6 cellular contexts compared by ENCODE assay signal in genomic region chr12:57765698-57766463, GRCh38. TPM values are rescaled to one million over a fixed set of nuclear protein-coding genes. Genes with fewer than 3 reads are reported as not detected.
DNase-seq lines count a peak whose midpoint lies in the region; ATAC-seq and TF ChIP-seq lines count a peak whose summit lies in the region.

No MANE protein-coding gene starts in this region.

- DNase-seq in activated naive CD4-positive, alpha-beta T cell treated with anti-CD3 and anti-CD28 coated beads, Interleukin-2, amount 10 ng/mL, durations not matched to agents 7 days and 5 days, result peak; percentile 21
- no peak for DNase-seq in activated naive CD4-positive, alpha-beta T cell treated with anti-CD3 and anti-CD28 coated beads, Interleukin-2, amount 50 U/mL, for 16 hours
- no peak for DNase-seq in cardiac muscle cell (ENCODE audit: low read depth in 1 of 2, low spot score in 1 of 2)

- H3K4me1 ChIP-seq in cardiac muscle cell (ENCODE audit: low read depth), result no peaks in the 10 kb centered on the region
- H3K4me1 ChIP-seq in urinary bladder (ENCODE audit: insufficient read depth), result no peaks in the 10 kb centered on the region

- H3K27me3 Mint-ChIP-seq in activated naive CD4-positive, alpha-beta T cell treated with anti-CD3 and anti-CD28 coated beads, Interleukin-2, amount 10 ng/mL, durations not matched to agents 7 days and 5 days, result peaks cover 48% of the 10 kb centered on the region

- peak overlapping the region; percentile 9 for H3K4me3 ChIP-seq in cardiac muscle cell
- peak overlapping the region; percentile 15 for H3K4me3 ChIP-seq in urinary bladder (ENCODE audit: low read depth, low read length)

- H3K27ac Mint-ChIP-seq in activated naive CD4-positive, alpha-beta T cell treated with anti-CD3 and anti-CD28 coated beads, Interleukin-2, amount 10 ng/mL, durations not matched to agents 7 days and 5 days, result no peak overlapping the region

- no peaks in the 10 kb centered on the region for H3K9me3 Mint-ChIP-seq in activated naive CD4-positive, alpha-beta T cell treated with anti-CD3 and anti-CD28 coated beads, Interleukin-2, amount 10 ng/mL, durations not matched to agents 7 days and 5 days

- 2% methylated on average over 40 of the region's 40 CpGs for WGBS in urinary bladder

- H3K4me3 Mint-ChIP-seq in activated naive CD4-positive, alpha-beta T cell treated with anti-CD3 and anti-CD28 coated beads, Interleukin-2, amount 10 ng/mL, durations not matched to agents 7 days and 5 days, result peak overlapping the region; percentile 75

- CTCF ChIA-PET in activated naive CD4-positive, alpha-beta T cell treated with anti-CD3 and anti-CD28 coated beads, Interleukin-2, amount 10 ng/mL, durations not matched to agents 7 days and 5 days (lab: Charles Lee), result interaction anchor here (0.8 to 2.5 kb wide), 12 partner anchors 9 to 140 kb away, joined by 3 to 19 read pairs (median 4); partner anchors contain the start of genes CDK4 and TSPAN31

- H3K36me3 ChIP-seq in cardiac muscle cell (no peaks in the 10 kb centered on the region), urinary bladder (ENCODE audit: insufficient read depth) (no peaks in the 10 kb centered on the region)

- peaks cover 12% of the 10 kb centered on the region for H3K36me3 Mint-ChIP-seq in activated naive CD4-positive, alpha-beta T cell treated with anti-CD3 and anti-CD28 coated beads, Interleukin-2, amount 10 ng/mL, durations not matched to agents 7 days and 5 days

- no peak overlapping the region for H3K27ac ChIP-seq in cardiac muscle cell
- no peak overlapping the region for H3K27ac ChIP-seq in urinary bladder (ENCODE audit: low read depth)

- H3K4me1 Mint-ChIP-seq in activated naive CD4-positive, alpha-beta T cell treated with anti-CD3 and anti-CD28 coated beads, Interleukin-2, amount 10 ng/mL, durations not matched to agents 7 days and 5 days, result peaks cover 42% of the 10 kb centered on the region

- peaks cover 67% of the 10 kb centered on the region for H3K27me3 ChIP-seq in cardiac muscle cell

- no peak for TF ChIP-seq CTCF in cardiac muscle cell (IDR thresholded peaks at IDR 0.05; ENCODE audit: low read depth, low read length)

- H3K9me3 ChIP-seq in cardiac muscle cell (ENCODE audit: low read depth), result no peaks in the 10 kb centered on the region

- ATAC-seq in GM21786 (IDR thresholded peaks at IDR 0.05; ENCODE audit: unreplicated experiment) (no peak), HG02678 (IDR thresholded peaks at IDR 0.05; ENCODE audit: unreplicated experiment) (no peak)

RNA-seq across cellular contexts. Expression of gene CYP27B1, which starts 1.0 kb away (rescaled TPM):
- total RNA-seq in cardiac muscle cell, result 0.07 and 1.3 TPM in 2 replicates
- 0.33 TPM in 1 of 2 replicates, not detected in the other for polyA plus RNA-seq in cardiac muscle cell
- 0.16 TPM for total RNA-seq in urinary bladder
- 0.57 TPM for polyA plus RNA-seq in urinary bladder

RNA-seq across cellular contexts. Expression of gene METTL1, which starts 6.0 kb away (rescaled TPM):
- 8.1 and 11.9 TPM in 2 replicates for total RNA-seq in cardiac muscle cell
- polyA plus RNA-seq in cardiac muscle cell, result 20.0 and 21.6 TPM in 2 replicates
- 4.9 TPM for total RNA-seq in urinary bladder
- 16.1 TPM for polyA plus RNA-seq in urinary bladder

RNA-seq across cellular contexts. Expression of gene EEF1AKMT3, which starts 6.5 kb away (rescaled TPM):
- total RNA-seq in cardiac muscle cell (2.2 and 4.8 TPM in 2 replicates), urinary bladder (11.9 TPM)
- polyA plus RNA-seq in cardiac muscle cell (3.7 and 3.9 TPM in 2 replicates), urinary bladder (9.7 TPM)

RNA-seq across cellular contexts. Expression of gene MARCHF9, which starts 11.0 kb away (rescaled TPM):
- total RNA-seq in cardiac muscle cell (21.9 and 23.3 TPM in 2 replicates), urinary bladder (4.0 TPM)
- polyA plus RNA-seq in cardiac muscle cell (9.0 and 11.7 TPM in 2 replicates), urinary bladder (12.2 TPM)

RNA-seq across cellular contexts. Expression of gene CDK4, which starts 13.8 kb away (rescaled TPM):
- total RNA-seq in cardiac muscle cell, result 75.8 and 137 TPM in 2 replicates
- polyA plus RNA-seq in cardiac muscle cell, result 160 and 172 TPM in 2 replicates
- total RNA-seq in urinary bladder, result 71.7 TPM
- 89.9 TPM for polyA plus RNA-seq in urinary bladder
